In genomic region chrX:45070116-45071007, GRCh38 we compare ENCODE assay signal across 8 cellular contexts.
DNase-seq lines count a peak whose midpoint lies in the region; ATAC-seq, FAIRE-seq and TF ChIP-seq lines count a peak whose summit lies in the region.

No MANE protein-coding gene starts in this region.

- ATAC-seq in esophagus mucosa (peak; percentile 69), HG03135 (IDR thresholded peaks at IDR 0.05; ENCODE audit: unreplicated experiment) (no peak), GM18511 (IDR thresholded peaks at IDR 0.05; ENCODE audit: unreplicated experiment) (no peak)

- peak overlapping the region; percentile 71 for H3K27ac Mint-ChIP-seq in T-helper 1 cell treated with Interleukin-12 subunit alpha and Interleukin-12 subunit beta and Interleukin-4 antibody, amounts not matched to agents 30 μg/mL and 1 μg/mL, for 36 hours
- H3K27ac Mint-ChIP-seq in neural crest cell (ENCODE audit: unreplicated experiment) = no peak overlapping the region

- FAIRE-seq in A204.1 (lab: Jason Lieb, UNC) = peak; percentile 63

- peak; percentile 55 for DNase-seq in ELR (ENCODE audit: low read depth)
- DNase-seq in Kasumi-1 (lab: John Stamatoyannopoulos, UW) = peak; percentile 30 to 54
- DNase-seq in neural crest cell (ENCODE audit: low read depth, low spot score) = no peak

- no peak overlapping the region for H3K4me3 Mint-ChIP-seq in T-helper 1 cell treated with Interleukin-12 subunit alpha and Interleukin-12 subunit beta and Interleukin-4 antibody, amounts not matched to agents 30 μg/mL and 1 μg/mL, for 36 hours
- no peak overlapping the region for H3K4me3 Mint-ChIP-seq in neural crest cell

- H3K9me3 Mint-ChIP-seq in T-helper 1 cell treated with Interleukin-12 subunit alpha and Interleukin-12 subunit beta and Interleukin-4 antibody, amounts not matched to agents 30 μg/mL and 1 μg/mL, for 36 hours = no peaks in the 10 kb centered on the region
- H3K9me3 Mint-ChIP-seq in neural crest cell = peaks cover 3% of the 10 kb centered on the region

- no peaks in the 10 kb centered on the region for H3K27me3 Mint-ChIP-seq in T-helper 1 cell treated with Interleukin-12 subunit alpha and Interleukin-12 subunit beta and Interleukin-4 antibody, amounts not matched to agents 30 μg/mL and 1 μg/mL, for 36 hours (ENCODE audit: low read depth)
- no peaks in the 10 kb centered on the region for H3K27me3 Mint-ChIP-seq in neural crest cell (ENCODE audit: low read depth)

- peak; percentile 68 for TF ChIP-seq CTCF in neural crest cell (conservative IDR thresholded peaks at IDR 0.05)

- peaks cover 30% of the 10 kb centered on the region for H3K4me1 Mint-ChIP-seq in T-helper 1 cell treated with Interleukin-12 subunit alpha and Interleukin-12 subunit beta and Interleukin-4 antibody, amounts not matched to agents 30 μg/mL and 1 μg/mL, for 36 hours (ENCODE audit: low read depth)
- H3K4me1 Mint-ChIP-seq in neural crest cell = no peaks in the 10 kb centered on the region

- peaks cover 26% of the 10 kb centered on the region for H3K36me3 Mint-ChIP-seq in T-helper 1 cell treated with Interleukin-12 subunit alpha and Interleukin-12 subunit beta and Interleukin-4 antibody, amounts not matched to agents 30 μg/mL and 1 μg/mL, for 36 hours (ENCODE audit: low read depth)
- H3K36me3 Mint-ChIP-seq in neural crest cell (ENCODE audit: low read depth) = peaks cover 8% of the 10 kb centered on the region
